In genomic region chr10:31352436-31353226, GRCh38 we compare ENCODE assay signal across 23 cellular contexts. TPM values are rescaled to one million over a fixed set of nuclear protein-coding genes. Genes with fewer than 3 reads are reported as not detected.
DNase-seq lines count a peak whose midpoint lies in the region; ATAC-seq and TF ChIP-seq lines count a peak whose summit lies in the region.
"Had no signal": no experiment of that assay in that cellular context is flagged by ENCODE, and none has a peak within 500 bp of the region (broad histone marks: within the 10 kb centered on the region; RNA-seq: fewer than 3 reads in every experiment).

No MANE protein-coding gene starts in this region.

- H3K27me3 Mint-ChIP-seq in CD4-positive, CD25-positive, alpha-beta regulatory T cell, result no peaks in the 10 kb centered on the region
- H3K27me3 Mint-ChIP-seq in T-helper 2 cell treated with Interferon-gamma antibody and Interleukin-4, amounts not matched to agents 5 μg/mL and 100 μg/mL, for 36 hours (ENCODE audit: low read depth), result no peaks in the 10 kb centered on the region
- H3K27me3 Mint-ChIP-seq: activated B cell treated with CpG ODN at 0.5 μM for 24 hours; activated CD4-positive, alpha-beta memory T cell treated with anti-CD3 and anti-CD28 coated beads, Interleukin-2, amount 10 ng/mL, durations not matched to agents 7 days and 5 days; CD4-positive, alpha-beta memory T cell; stimulated activated naive CD8-positive, alpha-beta T cell treated with anti-CD3 and anti-CD28 coated beads, Interleukin-15, amount 100 ng/mL, for 72 hours had no signal

- H3K4me1 ChIP-seq in CD4-positive, CD25-positive, alpha-beta regulatory T cell (ENCODE audit: control insufficient read depth, insufficient read depth, low read length, poor library complexity, severe bottlenecking), result peaks cover 36% of the 10 kb centered on the region

- peak overlapping the region in 2 of 3 donors; percentile 48 to 65 for H3K27ac Mint-ChIP-seq in CD4-positive, CD25-positive, alpha-beta regulatory T cell
- peak overlapping the region; percentile 43 for H3K27ac Mint-ChIP-seq in T-helper 2 cell treated with Interferon-gamma antibody and Interleukin-4, amounts not matched to agents 5 μg/mL and 100 μg/mL, for 36 hours
- H3K27ac Mint-ChIP-seq: activated B cell treated with CpG ODN at 0.5 μM for 24 hours had no signal

- peaks cover 3% of the 10 kb centered on the region for H3K36me3 Mint-ChIP-seq in CD4-positive, CD25-positive, alpha-beta regulatory T cell
- H3K36me3 Mint-ChIP-seq in T-helper 2 cell treated with Interferon-gamma antibody and Interleukin-4, amounts not matched to agents 5 μg/mL and 100 μg/mL, for 36 hours (ENCODE audit: low read depth), result peaks cover 7% of the 10 kb centered on the region
- H3K36me3 Mint-ChIP-seq: CD4-positive, alpha-beta memory T cell had no signal

- H3K36me3 ChIP-seq in CD4-positive, CD25-positive, alpha-beta regulatory T cell (ENCODE audit: control insufficient read depth, insufficient read depth, low read length), result peaks cover 3% of the 10 kb centered on the region
- H3K36me3 ChIP-seq: thyroid gland had no signal

- H3K4me1 Mint-ChIP-seq in CD4-positive, CD25-positive, alpha-beta regulatory T cell, result peaks cover 52 to 81% (median 66%) of the 10 kb centered on the region in 4 donors
- H3K4me1 Mint-ChIP-seq in T-helper 2 cell treated with Interferon-gamma antibody and Interleukin-4, amounts not matched to agents 5 μg/mL and 100 μg/mL, for 36 hours (ENCODE audit: low read depth), result peaks cover 50% of the 10 kb centered on the region

- no peak overlapping the region for H3K27ac ChIP-seq in CD4-positive, CD25-positive, alpha-beta regulatory T cell (ENCODE audit: insufficient read depth, low read length, poor library complexity, severe bottlenecking)
- H3K27ac ChIP-seq: HL-60, thyroid gland had no signal

- no peak overlapping the region for H3K4me3 ChIP-seq in CD4-positive, CD25-positive, alpha-beta regulatory T cell (ENCODE audit: low read depth, low read length)
- H3K4me3 ChIP-seq in GM12865 (ENCODE audit: low read depth, low read length), result no peak overlapping the region
- H3K4me3 ChIP-seq in epithelial cell of esophagus (ENCODE audit: low read length), result no peak overlapping the region
- H3K4me3 ChIP-seq: lung, thyroid gland had no signal

- H3K27me3 ChIP-seq in CD4-positive, CD25-positive, alpha-beta regulatory T cell (ENCODE audit: control insufficient read depth, insufficient read depth, low read length), result no peaks in the 10 kb centered on the region
- H3K27me3 ChIP-seq: thyroid gland had no signal

- TF ChIP-seq CTCF in GM12865 (IDR thresholded peaks at IDR 0.05; ENCODE audit: insufficient read depth, low read depth, low read length, missing control alignments), result no peak
- TF ChIP-seq CTCF in epithelial cell of esophagus (IDR thresholded peaks at IDR 0.05; ENCODE audit: insufficient read depth, low read depth, low read length, missing control alignments), result no peak

- H3K9me3 Mint-ChIP-seq in CD4-positive, CD25-positive, alpha-beta regulatory T cell, result no peaks in the 10 kb centered on the region
- no peaks in the 10 kb centered on the region for H3K9me3 Mint-ChIP-seq in T-helper 2 cell treated with Interferon-gamma antibody and Interleukin-4, amounts not matched to agents 5 μg/mL and 100 μg/mL, for 36 hours
- H3K9me3 Mint-ChIP-seq: activated B cell treated with CpG ODN at 0.5 μM for 24 hours; activated CD4-positive, alpha-beta memory T cell treated with anti-CD3 and anti-CD28 coated beads, Interleukin-2, amount 10 ng/mL, durations not matched to agents 7 days and 5 days; CD4-positive, alpha-beta memory T cell; stimulated activated naive CD8-positive, alpha-beta T cell treated with anti-CD3 and anti-CD28 coated beads, Interleukin-15, amount 100 ng/mL, for 72 hours had no signal

- H3K9me3 ChIP-seq in CD4-positive, CD25-positive, alpha-beta regulatory T cell (ENCODE audit: control insufficient read depth in 2 of 2, low read length in 2 of 2), result no peaks in the 10 kb centered on the region
- H3K9me3 ChIP-seq: thyroid gland had no signal

- no peak for ATAC-seq in CD4-positive, CD25-positive, alpha-beta regulatory T cell (ENCODE audit: low read depth in 2 of 2)
- ATAC-seq: Right ventricle myocardium inferior had no signal

- H3K4me3 Mint-ChIP-seq in CD4-positive, CD25-positive, alpha-beta regulatory T cell, result peak overlapping the region in 3 of 4 donors; percentile 28 to 60 (median 49)
- H3K4me3 Mint-ChIP-seq in T-helper 2 cell treated with Interferon-gamma antibody and Interleukin-4, amounts not matched to agents 5 μg/mL and 100 μg/mL, for 36 hours, result peak overlapping the region; percentile 36
- H3K4me3 Mint-ChIP-seq: activated B cell treated with CpG ODN at 0.5 μM for 24 hours; activated CD4-positive, alpha-beta memory T cell treated with anti-CD3 and anti-CD28 coated beads, Interleukin-2, amount 10 ng/mL, durations not matched to agents 7 days and 5 days had no signal

- DNase-seq in CD4-positive, CD25-positive, alpha-beta regulatory T cell, result no peak
- DNase-seq in GM12865 (ENCODE audit: low read depth), result peak; percentile 21
- no peak for DNase-seq in T-helper 2 cell treated with Interferon-gamma antibody and Interleukin-4, amounts not matched to agents 5 μg/mL and 100 μg/mL, for 36 hours (ENCODE audit: low spot score)
- peak; percentile 19 for DNase-seq in epithelial cell of esophagus (ENCODE audit: low read depth)
- no peak for DNase-seq in midbrain (lab: John Stamatoyannopoulos, UW)
- DNase-seq in NCI-H2029 treated with DMSO at 0.1 percent for 48 hours (lab: John Stamatoyannopoulos, UW), result no peak
- no peak for DNase-seq in NCI-H2227 (lab: John Stamatoyannopoulos, UW; ENCODE audit: unreplicated experiment)
- DNase-seq: activated B cell treated with CpG ODN at 0.5 μM for 24 hours; activated CD4-positive, alpha-beta memory T cell treated with anti-CD3 and anti-CD28 coated beads, Interleukin-2, amount 10 ng/mL, durations not matched to agents 7 days and 5 days; activated naive CD4-positive, alpha-beta T cell treated with Interleukin-2 at 50 U/mL for 16 hours; aorta; central memory CD4-positive, alpha-beta T cell; DMS 273 treated with DMSO at 0.1 percent for 48 hours; H7; NCI-H2081; NCI-H345; NCI-H748 treated with DMSO at 0.1 percent for 48 hours; thyroid gland had no signal

RNA-seq across cellular contexts. Expression of gene ZEB1, which starts 33.6 kb away (rescaled TPM):
- total RNA-seq in CD4-positive, CD25-positive, alpha-beta regulatory T cell, result 150 TPM
- polyA plus RNA-seq in CD4-positive, CD25-positive, alpha-beta regulatory T cell, result 10 to 100 TPM; 26.2 to 40.2 (median 28.8) TPM

Comparison
In these comparisons a context has a peak if more than half of its experiments do, and no peak if none do; other contexts are left out.
1. DNase-seq: peak in GM12865 (single experiment) and epithelial cell of esophagus (single experiment); none in CD4-positive, CD25-positive, alpha-beta regulatory T cell (0 of 3), T-helper 2 cell treated with Interferon-gamma antibody and Interleukin-4, amounts not matched to agents 5 μg/mL and 100 μg/mL, for 36 hours (single experiment), midbrain (single experiment), NCI-H2029 treated with DMSO at 0.1 percent for 48 hours (single experiment) and NCI-H2227 (single experiment).